In genomic region chr1:67052741-67053534, GRCh38 we compare ENCODE assay signal across 8 cellular contexts. TPM values are rescaled to one million over a fixed set of nuclear protein-coding genes. Genes with fewer than 3 reads are reported as not detected.
DNase-seq lines count a peak whose midpoint lies in the region; ATAC-seq and TF ChIP-seq lines count a peak whose summit lies in the region.

No MANE protein-coding gene starts in this region.

- H3K9me3 ChIP-seq in DND-41 (ENCODE audit: insufficient read depth, low read length, severe bottlenecking): no peaks in the 10 kb centered on the region

- H3K27ac ChIP-seq in DND-41 (ENCODE audit: low read length): peak overlapping the region; percentile 87

- H3K9me3 Mint-ChIP-seq in T-helper 1 cell treated with Interleukin-12 subunit alpha and Interleukin-12 subunit beta and Interleukin-4 antibody, amounts not matched to agents 30 μg/mL and 1 μg/mL, for 36 hours: no peaks in the 10 kb centered on the region

- H3K4me2 ChIP-seq in DND-41 (ENCODE audit: insufficient read depth, low read length): peak overlapping the region; percentile 74

- H2AFZ ChIP-seq in DND-41 (ENCODE audit: low read depth, low read length): peak overlapping the region; percentile 100

- DNase-seq in DND-41 (no peak), HK-2 (ENCODE audit: unreplicated experiment) (peak; percentile 38), dedifferentiated amniotic fluid mesenchymal stem cell (ENCODE audit: extremely low spot score) (peak; percentile 52), left lobe of liver (ENCODE audit: low spot score) (no peak)
- peak in 2 of 3 experiments; percentile 2 to 18 for DNase-seq in stimulated activated CD4-positive, alpha-beta T cell treated with anti-CD3 and anti-CD28 coated beads, TNF-alpha, amount 100 ng/mL, for 4 hours (ENCODE audit: low read depth in 3 of 3)
- no peak for DNase-seq in activated effector memory CD4-positive, alpha-beta T cell treated with anti-CD3 and anti-CD28 coated beads, Interleukin-2, amount 50 U/mL, for 16 hours

- H3K4me1 Mint-ChIP-seq in T-helper 1 cell treated with Interleukin-12 subunit alpha and Interleukin-12 subunit beta and Interleukin-4 antibody, amounts not matched to agents 30 μg/mL and 1 μg/mL, for 36 hours (ENCODE audit: low read depth): peaks cover 32% of the 10 kb centered on the region

- peak overlapping the region; percentile 86 for H3K27ac Mint-ChIP-seq in T-helper 1 cell treated with Interleukin-12 subunit alpha and Interleukin-12 subunit beta and Interleukin-4 antibody, amounts not matched to agents 30 μg/mL and 1 μg/mL, for 36 hours

- H3K4me3 ChIP-seq in DND-41 (ENCODE audit: low read depth in 1 of 2, low read length in 2 of 2): peak overlapping the region; percentile 50 to 82; a peak in 3 of 4 replicates

- H3K79me2 ChIP-seq in DND-41 (ENCODE audit: insufficient read depth, low read length): peaks cover 21% of the 10 kb centered on the region

- ATAC-seq in DND-41 (ENCODE audit: insufficient read depth, low read depth) (peak; percentile 22; the same call in 2 of the 3 replicates), GM19468 (IDR thresholded peaks at IDR 0.05; ENCODE audit: extremely low read depth, unreplicated experiment) (peak; percentile 27), left lobe of liver (peak; percentile 20)

- H3K36me3 ChIP-seq in DND-41 (ENCODE audit: insufficient read depth, low read length): peaks cover 27% of the 10 kb centered on the region

- no peaks in the 10 kb centered on the region for H4K20me1 ChIP-seq in DND-41 (ENCODE audit: insufficient read depth, low read length)

- TF ChIP-seq CTCF in DND-41 (IDR thresholded peaks at IDR 0.05; ENCODE audit: borderline replicate concordance, extremely low read depth, low read length, poor library complexity, severe bottlenecking): no peak

- peak overlapping the region; percentile 93 for H3K4me3 Mint-ChIP-seq in T-helper 1 cell treated with Interleukin-12 subunit alpha and Interleukin-12 subunit beta and Interleukin-4 antibody, amounts not matched to agents 30 μg/mL and 1 μg/mL, for 36 hours

- peaks cover 13% of the 10 kb centered on the region for H3K27me3 ChIP-seq in DND-41 (ENCODE audit: insufficient read depth, low read length, poor library complexity)

- H3K36me3 Mint-ChIP-seq in T-helper 1 cell treated with Interleukin-12 subunit alpha and Interleukin-12 subunit beta and Interleukin-4 antibody, amounts not matched to agents 30 μg/mL and 1 μg/mL, for 36 hours (ENCODE audit: low read depth): peaks cover 26% of the 10 kb centered on the region

- peak overlapping the region; percentile 98 for H3K9ac ChIP-seq in DND-41 (ENCODE audit: low read depth, low read length)

- H3K4me1 ChIP-seq in DND-41 (ENCODE audit: insufficient read depth, low read length): peaks cover 31% of the 10 kb centered on the region

- H3K27me3 Mint-ChIP-seq in T-helper 1 cell treated with Interleukin-12 subunit alpha and Interleukin-12 subunit beta and Interleukin-4 antibody, amounts not matched to agents 30 μg/mL and 1 μg/mL, for 36 hours (ENCODE audit: low read depth): peaks cover 8% of the 10 kb centered on the region

RNA-seq across cellular contexts. Expression of gene SLC35D1, which starts 1.0 kb away (rescaled TPM):
- 66.0 TPM for total RNA-seq in left lobe of liver

Comparison
In these comparisons a context has a peak if more than half of its experiments do, and no peak if none do; other contexts are left out.
1. DNase-seq: peak in HK-2 (single experiment), dedifferentiated amniotic fluid mesenchymal stem cell (single experiment) and stimulated activated CD4-positive, alpha-beta T cell treated with anti-CD3 and anti-CD28 coated beads, TNF-alpha, amount 100 ng/mL, for 4 hours (2 of 3); none in DND-41 (single experiment), left lobe of liver (single experiment) and activated effector memory CD4-positive, alpha-beta T cell treated with anti-CD3 and anti-CD28 coated beads, Interleukin-2, amount 50 U/mL, for 16 hours (single experiment).
2. Peak in every context shown above with its lines, with median percentiles within 50 percentile points of each other: ATAC-seq.